Comparison of ENCODE assay signal across 13 cellular contexts in genomic region chr10:113459672-113460280, GRCh38.
"Had no signal": no experiment of that assay in that cellular context is flagged by ENCODE, and none has a peak within 500 bp of the region (broad histone marks: within the 10 kb centered on the region; RNA-seq: fewer than 3 reads in every experiment).

No MANE protein-coding gene starts in this region.

- DNase-seq: activated CD4-positive, alpha-beta T cell treated with anti-CD3 and anti-CD28 coated beads, Interleukin-2, amount 50 U/mL, for 4 hours; activated T-cell treated with anti-CD3 and anti-CD28 coated beads for 4 hours; amniotic stem cell; effector memory CD4-positive, alpha-beta T cell; mucosa of descending colon; naive B cell; stimulated activated CD8-positive, alpha-beta memory T cell treated with anti-CD3 and anti-CD28 coated beads, Interleukin-4, amount 100 ng/mL, for 48 hours; stimulated activated naive CD4-positive, alpha-beta T cell; thyroid gland; WERI-Rb-1 had no signal

- H3K9me3 Mint-ChIP-seq: memory B cell had no signal

- H3K4me3 Mint-ChIP-seq: activated naive CD8-positive, alpha-beta T cell; dendritic cell treated with granulocyte-macrophage colony-stimulating factor and Interleukin-4, amounts not matched to agents 40 ng/mL and 50 ng/mL, for 4 days; memory B cell; naive B cell had no signal

- H3K4me1 Mint-ChIP-seq: memory B cell, naive B cell had no signal

- H3K27ac Mint-ChIP-seq: activated naive CD8-positive, alpha-beta T cell; dendritic cell treated with granulocyte-macrophage colony-stimulating factor and Interleukin-4, amounts not matched to agents 40 ng/mL and 50 ng/mL, for 4 days; memory B cell; naive B cell had no signal

- ATAC-seq: mucosa of descending colon had no signal

- H3K36me3 Mint-ChIP-seq: activated naive CD8-positive, alpha-beta T cell; memory B cell; naive B cell had no signal
